16 cellular contexts compared by ENCODE assay signal in the genomic region with DNA sequence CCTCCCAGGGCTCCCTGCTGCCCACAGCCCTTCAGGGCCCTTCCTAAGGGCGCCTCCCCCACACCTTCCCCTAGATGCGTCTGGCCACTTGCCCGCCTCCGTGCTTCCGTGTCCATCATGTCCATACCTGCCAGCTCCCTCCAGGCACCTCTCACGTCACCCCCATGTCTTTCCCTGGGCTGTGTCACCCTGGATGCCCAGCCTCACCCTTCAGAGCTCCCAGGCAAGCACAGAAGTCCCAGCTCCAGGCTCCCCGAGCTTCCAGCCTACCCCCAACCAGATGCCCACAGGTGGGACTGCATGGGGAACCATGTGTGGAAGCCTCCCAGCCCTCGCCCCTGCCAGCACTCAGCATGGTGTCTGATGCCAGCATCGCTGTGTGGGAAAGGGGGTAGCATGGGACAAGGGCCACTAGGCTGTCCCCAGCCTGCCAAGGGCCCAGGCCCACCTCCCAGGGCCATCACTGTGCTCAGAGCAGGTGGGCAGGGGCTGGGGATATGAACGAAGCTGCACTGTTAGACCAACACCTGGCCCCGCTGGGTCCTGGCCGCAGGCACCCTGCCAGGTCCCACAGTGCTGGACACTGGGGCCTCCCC. TPM values are rescaled to one million over a fixed set of nuclear protein-coding genes. Genes with fewer than 3 reads are reported as not detected.
DNase-seq lines count a peak whose midpoint lies in the region; ATAC-seq, FAIRE-seq and TF ChIP-seq lines count a peak whose summit lies in the region.
"Had no signal": no experiment of that assay in that cellular context is flagged by ENCODE, and none has a peak within 500 bp of the region (broad histone marks: within the 10 kb centered on the region; RNA-seq: fewer than 3 reads in every experiment).

No MANE protein-coding gene starts in this region.

- intact Hi-C loops in activated CD8-positive, alpha-beta T cell treated with anti-CD3 and anti-CD28 coated beads for 36 hours (cut with micrococcal nuclease) = loop anchor here (10.0 kb wide), 1 partner anchor 120 kb away; a partner anchor contains a TSS
- intact Hi-C loops in upper lobe of right lung (cut with DNase I) = loop anchor here (10.0 kb wide), 1 partner anchor 120 kb away; a partner anchor contains a TSS

- DNase-seq in activated CD4-positive, alpha-beta T cell treated with anti-CD3 and anti-CD28 coated beads, Interleukin-2, amount 10 ng/mL, durations not matched to agents 7 days and 5 days = no peak
- DNase-seq in activated CD4-positive, alpha-beta T cell treated with anti-CD3 and anti-CD28 coated beads, Interleukin-2, amount 50 U/mL, for 48 hours = no peak
- no peak for DNase-seq in activated CD8-positive, alpha-beta T cell treated with anti-CD3 and anti-CD28 coated beads for 36 hours
- DNase-seq in immature natural killer cell (no peak), upper lobe of right lung (no peak), D721Med (ENCODE audit: insufficient read length, low spot score) (no peak), HuH-7 (ENCODE audit: low spot score) (no peak)
- no peak for DNase-seq in stimulated activated effector memory CD8-positive, alpha-beta T cell treated with anti-CD3 and anti-CD28 coated beads, Interleukin-12 subunit alpha, Interleukin-12 subunit beta, amount 100 ng/mL, for 72 hours (ENCODE audit: low spot score in 2 of 2)
- DNase-seq: endodermal cell, NCI-H1417 treated with DMSO at 0.1 percent for 48 hours, NCI-H526 treated with DMSO at 0.1 percent for 48 hours, SIG-M5 had no signal

- TF ChIP-seq CTCF in activated CD8-positive, alpha-beta T cell treated with anti-CD3 and anti-CD28 coated beads for 36 hours (IDR thresholded peaks at IDR 0.05) = no peak
- TF ChIP-seq CTCF in upper lobe of right lung (IDR thresholded peaks at IDR 0.05) (no peak), D721Med (IDR thresholded peaks at IDR 0.05; ENCODE audit: insufficient read depth, missing control alignments) (no peak)

- no peak overlapping the region for H3K4me3 ChIP-seq in upper lobe of right lung
- H3K4me3 ChIP-seq: A549, K562, tibial nerve had no signal

- CTCF ChIA-PET in activated CD4-positive, alpha-beta T cell treated with anti-CD3 and anti-CD28 coated beads, Interleukin-2, amount 10 ng/mL, durations not matched to agents 7 days and 5 days (lab: Charles Lee) = interaction anchor here (1.3 kb wide), 1 partner anchor 11 kb away, joined by 5 read pairs; no protein-coding TSS in a partner anchor
- CTCF ChIA-PET in activated CD8-positive, alpha-beta T cell treated with anti-CD3 and anti-CD28 coated beads for 36 hours (lab: Charles Lee) = interaction anchor here (1.1 kb wide), 1 partner anchor 100 kb away, joined by 3 read pairs; no protein-coding TSS in a partner anchor

- ATAC-seq in activated CD8-positive, alpha-beta T cell treated with anti-CD3 and anti-CD28 coated beads for 36 hours = no peak
- no peak for ATAC-seq in stimulated activated effector memory CD8-positive, alpha-beta T cell treated with anti-CD3 and anti-CD28 coated beads, Interleukin-12 subunit alpha, Interleukin-12 subunit beta, amount 100 ng/mL, for 72 hours
- ATAC-seq in upper lobe of right lung = no peak
- ATAC-seq: K562, left colon had no signal

- peak overlapping the region; percentile 54 for H3K27ac Mint-ChIP-seq in activated CD4-positive, alpha-beta T cell treated with anti-CD3 and anti-CD28 coated beads, Interleukin-2, amount 10 ng/mL, durations not matched to agents 7 days and 5 days
- H3K27ac Mint-ChIP-seq in activated CD8-positive, alpha-beta T cell treated with anti-CD3 and anti-CD28 coated beads for 36 hours = peak overlapping the region; percentile 36
- H3K27ac Mint-ChIP-seq in immature natural killer cell = peak overlapping the region; percentile 91 to 98 (median 96)
- peak overlapping the region; percentile 94 for H3K27ac Mint-ChIP-seq in stimulated activated effector memory CD8-positive, alpha-beta T cell treated with anti-CD3 and anti-CD28 coated beads, Interleukin-12 subunit alpha, Interleukin-12 subunit beta, amount 100 ng/mL, for 72 hours
- H3K27ac Mint-ChIP-seq: endodermal cell had no signal

- peaks cover 8% of the 10 kb centered on the region for H3K36me3 Mint-ChIP-seq in activated CD4-positive, alpha-beta T cell treated with anti-CD3 and anti-CD28 coated beads, Interleukin-2, amount 10 ng/mL, durations not matched to agents 7 days and 5 days (ENCODE audit: low read depth)
- H3K36me3 Mint-ChIP-seq in activated CD8-positive, alpha-beta T cell treated with anti-CD3 and anti-CD28 coated beads for 36 hours (ENCODE audit: low read depth) = peaks cover 13% of the 10 kb centered on the region
- peaks cover 0 to 6% (median 6%) of the 10 kb centered on the region in 3 donors for H3K36me3 Mint-ChIP-seq in immature natural killer cell
- H3K36me3 Mint-ChIP-seq in stimulated activated effector memory CD8-positive, alpha-beta T cell treated with anti-CD3 and anti-CD28 coated beads, Interleukin-12 subunit alpha, Interleukin-12 subunit beta, amount 100 ng/mL, for 72 hours = peaks cover 23% of the 10 kb centered on the region

- H3K27me3 ChIP-seq in upper lobe of right lung = no peaks in the 10 kb centered on the region
- H3K27me3 ChIP-seq: tibial nerve had no signal

- H3K9me3 ChIP-seq in upper lobe of right lung = no peaks in the 10 kb centered on the region
- H3K9me3 ChIP-seq: A549, tibial nerve had no signal

- no peaks in the 10 kb centered on the region for H3K9me3 Mint-ChIP-seq in activated CD4-positive, alpha-beta T cell treated with anti-CD3 and anti-CD28 coated beads, Interleukin-2, amount 10 ng/mL, durations not matched to agents 7 days and 5 days
- H3K9me3 Mint-ChIP-seq in activated CD8-positive, alpha-beta T cell treated with anti-CD3 and anti-CD28 coated beads for 36 hours = no peaks in the 10 kb centered on the region
- no peaks in the 10 kb centered on the region for H3K9me3 Mint-ChIP-seq in immature natural killer cell
- H3K9me3 Mint-ChIP-seq in stimulated activated effector memory CD8-positive, alpha-beta T cell treated with anti-CD3 and anti-CD28 coated beads, Interleukin-12 subunit alpha, Interleukin-12 subunit beta, amount 100 ng/mL, for 72 hours = no peaks in the 10 kb centered on the region
- H3K9me3 Mint-ChIP-seq: endodermal cell had no signal

- H3K4me1 Mint-ChIP-seq in activated CD4-positive, alpha-beta T cell treated with anti-CD3 and anti-CD28 coated beads, Interleukin-2, amount 10 ng/mL, durations not matched to agents 7 days and 5 days = peaks cover 32% of the 10 kb centered on the region
- peaks cover 36% of the 10 kb centered on the region for H3K4me1 Mint-ChIP-seq in activated CD8-positive, alpha-beta T cell treated with anti-CD3 and anti-CD28 coated beads for 36 hours (ENCODE audit: low read depth)
- H3K4me1 Mint-ChIP-seq in immature natural killer cell = peaks cover 50 to 53% of the 10 kb centered on the region in 2 donors
- peaks cover 35% of the 10 kb centered on the region for H3K4me1 Mint-ChIP-seq in stimulated activated effector memory CD8-positive, alpha-beta T cell treated with anti-CD3 and anti-CD28 coated beads, Interleukin-12 subunit alpha, Interleukin-12 subunit beta, amount 100 ng/mL, for 72 hours

- H3K36me3 ChIP-seq in upper lobe of right lung = peaks cover 8% of the 10 kb centered on the region
- H3K36me3 ChIP-seq: tibial nerve had no signal

- H3K27ac ChIP-seq in upper lobe of right lung = no peak overlapping the region

- peak overlapping the region; percentile 65 for H3K4me3 Mint-ChIP-seq in activated CD4-positive, alpha-beta T cell treated with anti-CD3 and anti-CD28 coated beads, Interleukin-2, amount 10 ng/mL, durations not matched to agents 7 days and 5 days
- H3K4me3 Mint-ChIP-seq in activated CD8-positive, alpha-beta T cell treated with anti-CD3 and anti-CD28 coated beads for 36 hours = peak overlapping the region; percentile 12
- H3K4me3 Mint-ChIP-seq in immature natural killer cell = peak overlapping the region; percentile 87 to 98 (median 92)
- H3K4me3 Mint-ChIP-seq in stimulated activated effector memory CD8-positive, alpha-beta T cell treated with anti-CD3 and anti-CD28 coated beads, Interleukin-12 subunit alpha, Interleukin-12 subunit beta, amount 100 ng/mL, for 72 hours = peak overlapping the region; percentile 61
- H3K4me3 Mint-ChIP-seq: endodermal cell had no signal

- FAIRE-seq in D721Med (lab: Jason Lieb, UNC) = no peak
- FAIRE-seq: A549, K562 had no signal

- POLR2A ChIA-PET in activated CD4-positive, alpha-beta T cell treated with anti-CD3 and anti-CD28 coated beads, Interleukin-2, amount 10 ng/mL, durations not matched to agents 7 days and 5 days (lab: Charles Lee) = no interaction called here
- POLR2A ChIA-PET in activated CD8-positive, alpha-beta T cell treated with anti-CD3 and anti-CD28 coated beads for 36 hours (lab: Charles Lee) = interaction anchor here (1.0 to 1.7 kb wide), 4 partner anchors 11 to 148 kb away, joined by 3 to 6 read pairs (median 4); no protein-coding TSS in a partner anchor

- no peaks in the 10 kb centered on the region for H3K27me3 Mint-ChIP-seq in activated CD4-positive, alpha-beta T cell treated with anti-CD3 and anti-CD28 coated beads, Interleukin-2, amount 10 ng/mL, durations not matched to agents 7 days and 5 days
- H3K27me3 Mint-ChIP-seq in activated CD8-positive, alpha-beta T cell treated with anti-CD3 and anti-CD28 coated beads for 36 hours = no peaks in the 10 kb centered on the region
- H3K27me3 Mint-ChIP-seq in immature natural killer cell (ENCODE audit: low read depth in 3 of 3) = peaks cover 4 to 28% (median 8%) of the 10 kb centered on the region in 3 donors

- H3K4me1 ChIP-seq in upper lobe of right lung = peaks cover 10% of the 10 kb centered on the region

RNA-seq across cellular contexts. Expression of a gene that starts 1.9 kb away (rescaled TPM):
- 10 to 100 TPM; 25.5 to 30.6 TPM for total RNA-seq in activated CD4-positive, alpha-beta T cell treated with anti-CD3 and anti-CD28 coated beads, Interleukin-2, amount 10 ng/mL, durations not matched to agents 7 days and 5 days
- total RNA-seq in activated CD8-positive, alpha-beta T cell treated with anti-CD3 and anti-CD28 coated beads for 36 hours = 10 to 100 TPM; 24.1 to 24.9 TPM
- polyA plus RNA-seq in immature natural killer cell = 10 to 100 TPM in 1 of 3 donors, 1 to 10 TPM in 2; 1.9 to 12.5 (median 5.2) TPM
- total RNA-seq in upper lobe of right lung = 28.9 TPM

RNA-seq across cellular contexts. Expression of a gene that starts 16.0 kb away (rescaled TPM):
- 10 to 100 TPM; 78.4 to 80.0 TPM for total RNA-seq in activated CD4-positive, alpha-beta T cell treated with anti-CD3 and anti-CD28 coated beads, Interleukin-2, amount 10 ng/mL, durations not matched to agents 7 days and 5 days
- total RNA-seq in activated CD8-positive, alpha-beta T cell treated with anti-CD3 and anti-CD28 coated beads for 36 hours = 10 to 100 TPM; 95.0 to 98.2 TPM
- 100 to 1,000 TPM in 2 of 3 donors, 10 to 100 TPM in 1; 98.6 to 139 (median 106) TPM for polyA plus RNA-seq in immature natural killer cell
- total RNA-seq in upper lobe of right lung = 39.0 TPM

RNA-seq across cellular contexts. Expression of a gene that starts 27.4 kb away (rescaled TPM):
- 10 to 100 TPM; 85.2 to 99.2 TPM for total RNA-seq in activated CD4-positive, alpha-beta T cell treated with anti-CD3 and anti-CD28 coated beads, Interleukin-2, amount 10 ng/mL, durations not matched to agents 7 days and 5 days
- total RNA-seq in activated CD8-positive, alpha-beta T cell treated with anti-CD3 and anti-CD28 coated beads for 36 hours = 10 to 100 TPM; 21.9 to 24.8 TPM
- 10 to 100 TPM; 16.0 to 35.9 (median 23.7) TPM for polyA plus RNA-seq in immature natural killer cell
- 65.2 TPM for total RNA-seq in upper lobe of right lung

RNA-seq across cellular contexts. Expression of a gene that starts 42.6 kb away (rescaled TPM):
- 10 to 100 TPM; 27.0 to 30.9 TPM for total RNA-seq in activated CD4-positive, alpha-beta T cell treated with anti-CD3 and anti-CD28 coated beads, Interleukin-2, amount 10 ng/mL, durations not matched to agents 7 days and 5 days
- 10 to 100 TPM; 22.9 to 24.2 TPM for total RNA-seq in activated CD8-positive, alpha-beta T cell treated with anti-CD3 and anti-CD28 coated beads for 36 hours
- 10 to 100 TPM; 30.4 to 53.7 (median 36.5) TPM for polyA plus RNA-seq in immature natural killer cell
- 45.6 TPM for total RNA-seq in upper lobe of right lung

RNA-seq across cellular contexts. Expression of a gene that starts 47.3 kb away (rescaled TPM):
- total RNA-seq in activated CD4-positive, alpha-beta T cell treated with anti-CD3 and anti-CD28 coated beads, Interleukin-2, amount 10 ng/mL, durations not matched to agents 7 days and 5 days = 1 to 10 TPM; 5.3 to 6.9 TPM
- 1 to 10 TPM; 9.7 to 10.0 TPM for total RNA-seq in activated CD8-positive, alpha-beta T cell treated with anti-CD3 and anti-CD28 coated beads for 36 hours
- 10 to 100 TPM in 1 of 3 donors, 1 to 10 TPM in 2; 3.6 to 12.9 (median 5.4) TPM for polyA plus RNA-seq in immature natural killer cell
- 14.2 TPM for total RNA-seq in upper lobe of right lung

Comparison
In these comparisons a context has a peak if more than half of its experiments do, and no peak if none do; other contexts are left out.
1. H3K27ac Mint-ChIP-seq: peak in every context shown above with its lines; median percentile 96 in immature natural killer cell; 94 in stimulated activated effector memory CD8-positive, alpha-beta T cell treated with anti-CD3 and anti-CD28 coated beads, Interleukin-12 subunit alpha, Interleukin-12 subunit beta, amount 100 ng/mL, for 72 hours; 54 in activated CD4-positive, alpha-beta T cell treated with anti-CD3 and anti-CD28 coated beads, Interleukin-2, amount 10 ng/mL, durations not matched to agents 7 days and 5 days; 36 in activated CD8-positive, alpha-beta T cell treated with anti-CD3 and anti-CD28 coated beads for 36 hours.
2. H3K4me3 Mint-ChIP-seq: peak in every context shown above with its lines; median percentile 92 in immature natural killer cell; 65 in activated CD4-positive, alpha-beta T cell treated with anti-CD3 and anti-CD28 coated beads, Interleukin-2, amount 10 ng/mL, durations not matched to agents 7 days and 5 days; 61 in stimulated activated effector memory CD8-positive, alpha-beta T cell treated with anti-CD3 and anti-CD28 coated beads, Interleukin-12 subunit alpha, Interleukin-12 subunit beta, amount 100 ng/mL, for 72 hours; 12 in activated CD8-positive, alpha-beta T cell treated with anti-CD3 and anti-CD28 coated beads for 36 hours.